In the genomic region with DNA sequence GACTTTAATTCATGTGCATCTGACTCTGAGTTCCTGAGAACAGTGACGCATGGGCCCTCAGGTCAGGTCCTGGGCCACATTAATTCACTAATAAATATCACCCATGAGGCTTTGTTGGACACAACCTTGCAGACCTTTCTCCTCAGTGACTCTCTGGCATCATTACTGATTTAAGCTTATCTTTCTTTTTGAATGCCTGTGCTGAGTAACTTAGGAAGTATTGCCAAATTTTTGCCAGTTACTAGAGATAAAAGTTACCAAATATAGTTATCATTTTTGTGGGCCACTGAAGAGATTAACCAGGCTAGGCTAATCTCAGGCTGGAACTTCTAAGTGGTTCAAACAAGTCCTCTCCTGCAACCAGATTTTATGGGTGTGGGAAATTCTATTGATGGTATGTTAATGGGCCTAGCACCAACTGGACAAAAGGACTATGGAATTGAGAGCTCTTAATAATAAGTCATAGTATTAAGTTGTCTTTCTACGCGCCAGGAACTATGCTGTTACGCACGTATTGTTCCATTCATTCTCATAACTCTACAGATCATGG, we compare ENCODE assay signal across 16 cellular contexts. TPM values are rescaled to one million over a fixed set of nuclear protein-coding genes. Genes with fewer than 3 reads are reported as not detected.
"Had no signal": no experiment of that assay in that cellular context is flagged by ENCODE, and none has a peak within 500 bp of the region (broad histone marks: within the 10 kb centered on the region; RNA-seq: fewer than 3 reads in every experiment).

No MANE protein-coding gene starts in this region.

- H3K4me3 ChIP-seq: breast epithelium, dorsolateral prefrontal cortex, mucosa of descending colon, prostate gland, sigmoid colon, testis had no signal

- DNase-seq: activated CD4-positive, alpha-beta T cell treated with anti-CD3 and anti-CD28 coated beads, Interleukin-2, amount 50 U/mL, for 1 hour; activated CD4-positive, CD25-positive, alpha-beta regulatory T cell; activated naive CD4-positive, alpha-beta T cell treated with anti-CD3 and anti-CD28 coated beads, Interleukin-2, amount 50 U/mL, for 16 hours; amniotic stem cell; dorsolateral prefrontal cortex; hypothalamus; mammary epithelial cell; mucosa of descending colon; natural killer cell; sigmoid colon; stimulated activated CD4-positive, alpha-beta T cell treated with anti-CD3 and anti-CD28 coated beads, Interleukin-2, amount 100 ng/mL, for 48 hours; T-cell; testis had no signal

- ATAC-seq: mucosa of descending colon, natural killer cell, T-cell had no signal

RNA-seq across cellular contexts. Expression of a gene that starts 34.7 kb away (rescaled TPM):
- total RNA-seq: breast epithelium, sigmoid colon, ureter had no signal
